8 cellular contexts compared by ENCODE assay signal in genomic region chr11:18731949-18732821, GRCh38. TPM values are rescaled to one million over a fixed set of nuclear protein-coding genes. Genes with fewer than 3 reads are reported as not detected.
DNase-seq lines count a peak whose midpoint lies in the region; ATAC-seq, FAIRE-seq and TF ChIP-seq lines count a peak whose summit lies in the region.

No MANE protein-coding gene starts in this region.

- no peaks in the 10 kb centered on the region for H3K9me3 Mint-ChIP-seq in T-cell

- H3K4me3 ChIP-seq in adrenal gland (no peak overlapping the region), small intestine (ENCODE audit: low read depth in 1 of 2, low read length in 2 of 2) (no peak overlapping the region)

- no peaks in the 10 kb centered on the region for H3K9me3 ChIP-seq in adrenal gland (replicated peaks in 1 of 3)
- no peaks in the 10 kb centered on the region for H3K9me3 ChIP-seq in small intestine (ENCODE audit: control insufficient read depth, low read depth)

- intact Hi-C loops in Right ventricle myocardium inferior (cut with DNase I) (loop anchor here (2.0 to 10.0 kb wide), 3 partner anchors 145 to 617 kb away; partner anchors contain the start of gene UEVLD), cardiac septum (cut with DNase I) (loop anchor here (5.0 kb wide), 1 partner anchor 615 kb away; no protein-coding TSS in a partner anchor), adrenal gland (cut with DNase I) (no loop called here)

- no peaks in the 10 kb centered on the region for H3K27me3 ChIP-seq in adrenal gland
- no peaks in the 10 kb centered on the region for H3K27me3 ChIP-seq in small intestine (ENCODE audit: control insufficient read depth in 2 of 2, insufficient read depth in 2 of 2, low read length in 2 of 2)

- H3K4me1 Mint-ChIP-seq in T-cell = peaks cover 7 to 16% (median 10%) of the 10 kb centered on the region in 3 donors

- no peak overlapping the region for H3K27ac Mint-ChIP-seq in T-cell

- H3K36me3 ChIP-seq in adrenal gland (replicated peaks in 1 of 2) (no peaks in the 10 kb centered on the region), small intestine (ENCODE audit: control insufficient read depth in 2 of 2, insufficient read depth in 2 of 2, low read length in 2 of 2) (no peaks in the 10 kb centered on the region)

- POLR2A ChIA-PET in T-cell (lab: Charles Lee) = no interaction called here

- H3K27ac ChIP-seq in adrenal gland (no peak overlapping the region), small intestine (ENCODE audit: low read depth in 1 of 2, low read length in 1 of 2) (no peak overlapping the region)

- ATAC-seq in Right ventricle myocardium inferior (peak; percentile 60), T-cell (replicated peaks in 1 of 4) (peak; percentile 65 to 75 (median 73)), GM21381 (IDR thresholded peaks at IDR 0.05; ENCODE audit: unreplicated experiment) (no peak)

- H3K4me3 Mint-ChIP-seq in T-cell = no peak overlapping the region

- DNase-seq in Right ventricle myocardium inferior (ENCODE audit: missing footprints) (no peak), cardiac septum (ENCODE audit: low spot score) (no peak), HK-2 (ENCODE audit: unreplicated experiment) (peak; percentile 37), T-cell (peak; percentile 24 to 78 (median 60)), adrenal gland (peak; percentile 31 to 86 (median 63)), hepatic stellate cell (ENCODE audit: low spot score) (peak; percentile 74), small intestine (peak; percentile 44)

- TF ChIP-seq CTCF in adrenal gland (IDR thresholded peaks at IDR 0.05) = peak; percentile 85 to 98 (median 88)

- CTCF ChIA-PET in T-cell (lab: Charles Lee) = interaction anchor here (0.6 to 2.4 kb wide), 16 partner anchors 9 to 617 kb away, joined by 3 to 22 read pairs (median 5); no protein-coding TSS in a partner anchor

- no peaks in the 10 kb centered on the region for H3K36me3 Mint-ChIP-seq in T-cell

- H3K4me1 ChIP-seq in adrenal gland (replicated peaks in 1 of 2) = no peaks in the 10 kb centered on the region
- H3K4me1 ChIP-seq in small intestine (ENCODE audit: control insufficient read depth in 2 of 2, insufficient read depth in 1 of 2, low read depth in 1 of 2, low read length in 1 of 2) = no peaks in the 10 kb centered on the region

- H3K27me3 Mint-ChIP-seq in T-cell = peaks cover 3 to 5% of the 10 kb centered on the region in 2 donors

- no peak for FAIRE-seq in small intestine (lab: Jason Lieb, UNC)

- no peak for TF ChIP-seq POLR2A in adrenal gland (IDR thresholded peaks at IDR 0.05)

- 52 to 62% (median 55%) methylated on average over 11 of the region's 11 CpGs for WGBS in adrenal gland, 4 donors
- WGBS in small intestine, 3 donors = 67 to 75% (median 74%) methylated on average over 11 of the region's 11 CpGs

RNA-seq across cellular contexts. Expression of gene IGSF22, which starts 6.2 kb away (rescaled TPM):
- 1.4 TPM for total RNA-seq in Right ventricle myocardium inferior
- 1.1 TPM for total RNA-seq in cardiac septum
- total RNA-seq in T-cell = 1 to 10 TPM; 2.1 to 3.7 (median 2.8) TPM
- 1 to 10 TPM in 3 of 8 donors, under 1 TPM in 2, not detected in 3; 0.10 to 2.0 (median 1.1) TPM for total RNA-seq in adrenal gland
- polyA plus RNA-seq in adrenal gland = under 1 TPM; 0.27 to 0.97 (median 0.44) TPM
- under 1 TPM; 0.27 to 0.89 (median 0.49) TPM for polyA plus RNA-seq in small intestine

RNA-seq across cellular contexts. Expression of gene TMEM86A, which starts 33.6 kb away (rescaled TPM):
- 4.6 TPM for total RNA-seq in Right ventricle myocardium inferior
- 2.6 TPM for total RNA-seq in cardiac septum
- total RNA-seq in T-cell = 1 to 10 TPM; 2.5 to 6.8 (median 3.5) TPM
- total RNA-seq in adrenal gland = 10 to 100 TPM in 2 of 8 donors, 1 to 10 TPM in 6; 3.7 to 15.8 (median 8.8) TPM
- polyA plus RNA-seq in adrenal gland = 1 to 10 TPM; 1.8 to 3.2 (median 3.2) TPM
- 1 to 10 TPM in 1 of 3 donors, under 1 TPM in 2; 0.22 to 1.3 (median 0.81) TPM for polyA plus RNA-seq in small intestine

RNA-seq across cellular contexts. Expression of gene PTPN5, which starts 59.4 kb away (rescaled TPM):
- total RNA-seq in Right ventricle myocardium inferior (0.27 TPM), cardiac septum (3.8 TPM), T-cell (under 1 TPM in 1 of 5 donors, not detected in 4; 0.22 TPM), adrenal gland (under 1 TPM in 6 of 8 donors, not detected in 2; 0.06 to 0.43 (median 0.26) TPM)
- polyA plus RNA-seq in adrenal gland (1 to 10 TPM in 1 of 3 donors, under 1 TPM in 2; 0.15 to 1.3 (median 0.67) TPM), small intestine (1 to 10 TPM in 1 of 3 donors, not detected in 2; 1.6 TPM)

Comparison
In these comparisons a context has a peak if more than half of its experiments do, and no peak if none do; other contexts are left out.
1. DNase-seq: peak in HK-2 (single experiment), T-cell (34 of 34), adrenal gland (7 of 7), hepatic stellate cell (single experiment) and small intestine (single experiment); none in Right ventricle myocardium inferior (single experiment) and cardiac septum (single experiment).
2. intact Hi-C loops: an anchor here in Right ventricle myocardium inferior (2.0 to 10.0 kb wide) and cardiac septum (5.0 kb wide); none called in adrenal gland.